12 cellular contexts compared by ENCODE assay signal in the genomic region with DNA sequence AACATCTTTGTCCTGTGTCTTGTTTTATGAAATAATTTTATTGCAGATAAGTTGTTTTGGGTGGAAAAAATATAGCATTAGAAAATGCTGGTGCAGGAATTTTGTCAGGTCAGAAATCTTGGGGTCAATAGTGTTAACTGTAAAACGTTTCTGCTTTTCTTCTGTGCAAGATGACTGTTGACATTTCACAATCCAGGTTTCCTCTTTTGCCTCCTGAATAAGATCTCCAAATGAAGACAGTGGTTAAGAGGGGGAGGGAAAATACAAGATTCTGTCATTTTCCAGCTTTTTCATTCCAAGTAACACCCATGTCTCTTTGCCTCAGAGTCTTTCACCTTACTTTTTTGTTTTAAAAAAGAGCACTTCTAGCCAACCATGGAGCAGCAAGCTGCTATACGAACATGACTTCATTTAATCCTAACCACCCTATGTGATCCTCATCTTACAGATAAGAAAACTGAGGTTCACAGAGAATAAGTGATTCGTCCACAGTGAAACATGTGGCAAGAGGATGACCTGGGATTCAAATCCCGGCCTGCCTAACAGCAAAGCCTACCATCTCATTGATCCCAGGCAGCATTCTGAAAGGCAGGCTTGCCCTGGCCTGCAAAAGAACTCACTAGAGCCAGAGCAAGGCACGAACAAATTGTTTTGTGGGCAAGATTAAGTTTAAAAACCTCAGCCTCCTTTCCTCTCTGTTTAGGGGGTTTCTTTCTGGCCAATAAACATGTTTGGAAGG. TPM values are rescaled to one million over a fixed set of nuclear protein-coding genes. Genes with fewer than 3 reads are reported as not detected.
DNase-seq lines count a peak whose midpoint lies in the region; ATAC-seq and TF ChIP-seq lines count a peak whose summit lies in the region.
"Had no signal": no experiment of that assay in that cellular context is flagged by ENCODE, and none has a peak within 500 bp of the region (broad histone marks: within the 10 kb centered on the region; RNA-seq: fewer than 3 reads in every experiment).

No MANE protein-coding gene starts in this region.

- peaks cover 32% of the 10 kb centered on the region for H3K4me1 Mint-ChIP-seq in activated CD8-positive, alpha-beta T cell treated with anti-CD3 and anti-CD28 coated beads for 36 hours (ENCODE audit: low read depth)
- peaks cover 15% of the 10 kb centered on the region for H3K4me1 Mint-ChIP-seq in activated CD8-positive, alpha-beta T cell treated with anti-CD3 and anti-CD28 coated beads, Interleukin-2, amount 10 ng/mL, durations not matched to agents 7 days and 5 days (ENCODE audit: low read depth)
- H3K4me1 Mint-ChIP-seq in stimulated activated memory B cell treated with anti-CD40 and anti-IgM and Interleukin-4, amounts not matched to agents 10 μg/mL and 1 μg/mL and 100 μg/mL, for 72 hours = peaks cover 88% of the 10 kb centered on the region

- H3K36me3 ChIP-seq in colonic mucosa = no peaks in the 10 kb centered on the region
- H3K36me3 ChIP-seq: thoracic aorta had no signal

- intact Hi-C loops in activated CD8-positive, alpha-beta T cell treated with anti-CD3 and anti-CD28 coated beads for 36 hours (cut with micrococcal nuclease) = no loop called here
- intact Hi-C loops in colonic mucosa (cut with DNase I) = loop anchor here (5.0 kb wide), 1 partner anchor 74 kb away; no protein-coding TSS in a partner anchor

- H3K4me3 Mint-ChIP-seq in activated CD8-positive, alpha-beta T cell treated with anti-CD3 and anti-CD28 coated beads for 36 hours = peak overlapping the region; percentile 28
- no peak overlapping the region for H3K4me3 Mint-ChIP-seq in activated CD8-positive, alpha-beta T cell treated with anti-CD3 and anti-CD28 coated beads, Interleukin-2, amount 10 ng/mL, durations not matched to agents 7 days and 5 days
- H3K4me3 Mint-ChIP-seq in stimulated activated memory B cell treated with anti-CD40 and anti-IgM and Interleukin-4, amounts not matched to agents 10 μg/mL and 1 μg/mL and 100 μg/mL, for 72 hours = peak overlapping the region; percentile 74
- H3K4me3 Mint-ChIP-seq: T-helper 2 cell treated with Interferon-gamma antibody and Interleukin-4, amounts not matched to agents 5 μg/mL and 100 μg/mL, for 36 hours had no signal

- H3K36me3 Mint-ChIP-seq in activated CD8-positive, alpha-beta T cell treated with anti-CD3 and anti-CD28 coated beads for 36 hours (ENCODE audit: low read depth) = no peaks in the 10 kb centered on the region
- no peaks in the 10 kb centered on the region for H3K36me3 Mint-ChIP-seq in activated CD8-positive, alpha-beta T cell treated with anti-CD3 and anti-CD28 coated beads, Interleukin-2, amount 10 ng/mL, durations not matched to agents 7 days and 5 days (ENCODE audit: low read depth)
- peaks cover 25% of the 10 kb centered on the region for H3K36me3 Mint-ChIP-seq in stimulated activated memory B cell treated with anti-CD40 and anti-IgM and Interleukin-4, amounts not matched to agents 10 μg/mL and 1 μg/mL and 100 μg/mL, for 72 hours

- DNase-seq in activated CD8-positive, alpha-beta T cell treated with anti-CD3 and anti-CD28 coated beads for 36 hours = no peak
- no peak for DNase-seq in activated CD8-positive, alpha-beta T cell treated with anti-CD3 and anti-CD28 coated beads, Interleukin-2, amount 10 ng/mL, durations not matched to agents 7 days and 5 days
- DNase-seq in SIG-M5 treated with dmso at 0.1 percent for 504 hours (lab: John Stamatoyannopoulos, UW; ENCODE audit: unreplicated experiment) = peak; percentile 91
- DNase-seq in iris pigment epithelial cell (ENCODE audit: low read depth) = peak; percentile 40
- no peak for DNase-seq in colonic mucosa
- DNase-seq: left colon, NCI-H510A treated with DMSO at 0.1 percent for 48 hours had no signal

- H3K4me3 ChIP-seq in colonic mucosa = no peak overlapping the region

- no peaks in the 10 kb centered on the region for H3K9me3 Mint-ChIP-seq in activated CD8-positive, alpha-beta T cell treated with anti-CD3 and anti-CD28 coated beads for 36 hours
- H3K9me3 Mint-ChIP-seq in activated CD8-positive, alpha-beta T cell treated with anti-CD3 and anti-CD28 coated beads, Interleukin-2, amount 10 ng/mL, durations not matched to agents 7 days and 5 days (ENCODE audit: insufficient read depth) = no peaks in the 10 kb centered on the region
- H3K9me3 Mint-ChIP-seq in stimulated activated memory B cell treated with anti-CD40 and anti-IgM and Interleukin-4, amounts not matched to agents 10 μg/mL and 1 μg/mL and 100 μg/mL, for 72 hours = no peaks in the 10 kb centered on the region

- no peaks in the 10 kb centered on the region for H3K9me3 ChIP-seq in colonic mucosa
- H3K9me3 ChIP-seq: thoracic aorta had no signal

- peaks cover 3% of the 10 kb centered on the region for H3K27me3 Mint-ChIP-seq in activated CD8-positive, alpha-beta T cell treated with anti-CD3 and anti-CD28 coated beads for 36 hours
- H3K27me3 Mint-ChIP-seq in activated CD8-positive, alpha-beta T cell treated with anti-CD3 and anti-CD28 coated beads, Interleukin-2, amount 10 ng/mL, durations not matched to agents 7 days and 5 days (ENCODE audit: low read depth) = peaks cover 5% of the 10 kb centered on the region
- H3K27me3 Mint-ChIP-seq in stimulated activated memory B cell treated with anti-CD40 and anti-IgM and Interleukin-4, amounts not matched to agents 10 μg/mL and 1 μg/mL and 100 μg/mL, for 72 hours = no peaks in the 10 kb centered on the region

- POLR2A ChIA-PET in activated CD8-positive, alpha-beta T cell treated with anti-CD3 and anti-CD28 coated beads for 36 hours (lab: Charles Lee) = interaction anchor here (0.6 kb wide), 1 partner anchor 94 kb away, joined by 3 read pairs; no protein-coding TSS in a partner anchor
- POLR2A ChIA-PET in activated CD8-positive, alpha-beta T cell treated with anti-CD3 and anti-CD28 coated beads, Interleukin-2, amount 10 ng/mL, durations not matched to agents 7 days and 5 days (lab: Charles Lee) = no interaction called here

- peak overlapping the region in 1 of 2 donors; percentile 26 for H3K9ac ChIP-seq in colonic mucosa (ENCODE audit: low read depth in 2 of 2, low read length in 2 of 2)

- peak overlapping the region; percentile 7 for H3K27ac Mint-ChIP-seq in activated CD8-positive, alpha-beta T cell treated with anti-CD3 and anti-CD28 coated beads for 36 hours
- no peak overlapping the region for H3K27ac Mint-ChIP-seq in activated CD8-positive, alpha-beta T cell treated with anti-CD3 and anti-CD28 coated beads, Interleukin-2, amount 10 ng/mL, durations not matched to agents 7 days and 5 days
- peak overlapping the region; percentile 97 for H3K27ac Mint-ChIP-seq in stimulated activated memory B cell treated with anti-CD40 and anti-IgM and Interleukin-4, amounts not matched to agents 10 μg/mL and 1 μg/mL and 100 μg/mL, for 72 hours
- H3K27ac Mint-ChIP-seq: T-helper 2 cell treated with Interferon-gamma antibody and Interleukin-4, amounts not matched to agents 5 μg/mL and 100 μg/mL, for 36 hours had no signal

- H3K27me3 ChIP-seq in colonic mucosa = no peaks in the 10 kb centered on the region

- no peak for TF ChIP-seq CTCF in activated CD8-positive, alpha-beta T cell treated with anti-CD3 and anti-CD28 coated beads for 36 hours (IDR thresholded peaks at IDR 0.05)
- no peak for TF ChIP-seq CTCF in colonic mucosa (IDR thresholded peaks at IDR 0.05)

- no peaks in the 10 kb centered on the region for H3K4me1 ChIP-seq in colonic mucosa

- H3K27ac ChIP-seq in colonic mucosa = no peak overlapping the region

- ATAC-seq in activated CD8-positive, alpha-beta T cell treated with anti-CD3 and anti-CD28 coated beads for 36 hours = no peak
- no peak for ATAC-seq in activated CD8-positive, alpha-beta T cell treated with anti-CD3 and anti-CD28 coated beads, Interleukin-2, amount 10 ng/mL, durations not matched to agents 7 days and 5 days
- no peak for ATAC-seq in stimulated activated memory B cell treated with anti-CD40 and anti-IgM and Interleukin-4, amounts not matched to agents 10 μg/mL and 1 μg/mL and 100 μg/mL, for 72 hours
- ATAC-seq in GM21360 (IDR thresholded peaks at IDR 0.05; ENCODE audit: unreplicated experiment) (no peak), HG03439 (IDR thresholded peaks at IDR 0.05; ENCODE audit: unreplicated experiment) (no peak)
- ATAC-seq: left colon had no signal

- CTCF ChIA-PET in activated CD8-positive, alpha-beta T cell treated with anti-CD3 and anti-CD28 coated beads for 36 hours (lab: Charles Lee) = interaction anchor here (1.6 to 3.6 kb wide), 2 partner anchors 11 to 74 kb away, joined by 4 to 33 read pairs; no protein-coding TSS in a partner anchor
- CTCF ChIA-PET in activated CD8-positive, alpha-beta T cell treated with anti-CD3 and anti-CD28 coated beads, Interleukin-2, amount 10 ng/mL, durations not matched to agents 7 days and 5 days (lab: Charles Lee) = interaction anchor here (1.8 to 4.1 kb wide), 2 partner anchors 12 to 73 kb away, joined by 5 to 25 read pairs; no protein-coding TSS in a partner anchor

RNA-seq across cellular contexts. Expression of gene PLEK, which starts 3.0 kb away (rescaled TPM):
- 1 to 10 TPM; 4.8 to 6.0 TPM for total RNA-seq in activated CD8-positive, alpha-beta T cell treated with anti-CD3 and anti-CD28 coated beads for 36 hours
- 1 to 10 TPM; 4.5 to 4.7 TPM for total RNA-seq in activated CD8-positive, alpha-beta T cell treated with anti-CD3 and anti-CD28 coated beads, Interleukin-2, amount 10 ng/mL, durations not matched to agents 7 days and 5 days
- total RNA-seq in colonic mucosa = 1 to 10 TPM; 2.6 to 5.1 TPM

RNA-seq across cellular contexts. Expression of gene CNRIP1, which starts 48.3 kb away (rescaled TPM):
- total RNA-seq in activated CD8-positive, alpha-beta T cell treated with anti-CD3 and anti-CD28 coated beads for 36 hours = not detected
- total RNA-seq in activated CD8-positive, alpha-beta T cell treated with anti-CD3 and anti-CD28 coated beads, Interleukin-2, amount 10 ng/mL, durations not matched to agents 7 days and 5 days = not detected
- 1 to 10 TPM; 2.5 to 6.4 TPM for total RNA-seq in colonic mucosa

Comparison
In these comparisons a context has a peak if more than half of its experiments do, and no peak if none do; other contexts are left out.
1. DNase-seq: peak in SIG-M5 treated with dmso at 0.1 percent for 504 hours (single experiment) and iris pigment epithelial cell (single experiment); none in activated CD8-positive, alpha-beta T cell treated with anti-CD3 and anti-CD28 coated beads for 36 hours (single experiment), activated CD8-positive, alpha-beta T cell treated with anti-CD3 and anti-CD28 coated beads, Interleukin-2, amount 10 ng/mL, durations not matched to agents 7 days and 5 days (single experiment) and colonic mucosa (single experiment).